In the genomic region with DNA sequence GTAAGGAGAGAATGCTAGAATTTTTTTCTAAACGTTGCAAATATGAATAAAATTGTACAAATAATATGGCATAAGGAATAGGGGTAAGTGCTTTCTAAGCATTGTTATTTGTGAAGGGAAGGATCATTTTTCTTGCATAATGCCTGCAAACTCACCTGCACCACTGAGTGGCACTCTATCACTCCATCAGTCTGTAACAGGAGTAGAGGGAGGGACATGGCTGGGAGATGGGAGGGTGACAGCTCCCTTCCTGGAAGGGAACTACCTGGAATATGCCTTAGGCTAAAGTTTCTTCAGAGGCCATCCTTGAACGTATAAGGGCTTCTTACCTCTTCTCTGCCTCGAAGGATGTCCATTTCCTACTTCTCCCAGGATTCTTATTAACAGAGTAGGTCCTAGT, we compare ENCODE assay signal across 10 cellular contexts. TPM values are rescaled to one million over a fixed set of nuclear protein-coding genes. Genes with fewer than 3 reads are reported as not detected.
A peak's percentile ranks its signal among the peaks of the same experiment; 100 is the strongest.
DNase-seq lines count a peak whose midpoint lies in the region; ATAC-seq and TF ChIP-seq lines count a peak whose summit lies in the region.
"Had no signal": no experiment of that assay in that cellular context is flagged by ENCODE, and none has a peak within 500 bp of the region (broad histone marks: within the 10 kb centered on the region; RNA-seq: fewer than 3 reads in every experiment).

No MANE protein-coding gene starts in this region.

- H3K36me3 ChIP-seq in mammary epithelial cell (ENCODE audit: insufficient read depth, low read length) = no peaks in the 10 kb centered on the region

- peaks cover 22% of the 10 kb centered on the region for H3K4me1 ChIP-seq in mammary epithelial cell (ENCODE audit: insufficient read depth, low read length)

- CTCF ChIA-PET in mammary epithelial cell (lab: Charles Lee; ENCODE audit: low non-redundant PET) = interaction anchor here (0.6 to 0.9 kb wide), 2 partner anchors 289 to 467 kb away, joined by 3 read pairs; no protein-coding TSS in a partner anchor

- no peaks in the 10 kb centered on the region for H3K9me3 ChIP-seq in mammary epithelial cell (replicated peaks; ENCODE audit: insufficient read depth, low read length)

- no TSS peak for BruUV-seq in mammary epithelial cell (replicated peaks; lab: Mats Ljungman, UMichigan)

- dilution Hi-C loops in mammary epithelial cell (cut with HindIII; ENCODE audit: low sequenced_read_pairs) = no loop called here

- H3K27ac ChIP-seq in mammary epithelial cell (ENCODE audit: insufficient read depth, low read depth, low read length) = no peak overlapping the region

- H3K79me2 ChIP-seq in mammary epithelial cell (ENCODE audit: insufficient read depth, low read length) = no peaks in the 10 kb centered on the region

- no peak for ATAC-seq in HG03565 (IDR thresholded peaks at IDR 0.05; ENCODE audit: unreplicated experiment)
- no peak for ATAC-seq in HG02763 (IDR thresholded peaks at IDR 0.05; ENCODE audit: unreplicated experiment)

- H3K4me2 ChIP-seq in mammary epithelial cell (ENCODE audit: insufficient read depth, low read depth, low read length) = no peak overlapping the region

- no peaks in the 10 kb centered on the region for H4K20me1 ChIP-seq in mammary epithelial cell (ENCODE audit: insufficient read depth, low read length)

- peak; percentile 10; the same call in 1 of the 3 replicates for TF ChIP-seq CTCF in GM12872 (IDR thresholded peaks at IDR 0.05; ENCODE audit: insufficient read depth, low read depth, low read length)
- TF ChIP-seq CTCF in mammary epithelial cell (conservative IDR thresholded peaks at IDR 0.05 in 1 of 2, IDR thresholded peaks at IDR 0.05 in 1 of 2; ENCODE audit: extremely low read depth in 1 of 2, insufficient read depth in 1 of 2, low read depth in 1 of 2, low read length in 2 of 2) = peak; percentile 64 to 73

- DNase-seq in NCI-H1694 treated with DMSO at 0.1 percent for 48 hours (lab: John Stamatoyannopoulos, UW) = peak; percentile 8
- DNase-seq in mammary epithelial cell = peak; percentile 66
- DNase-seq in mucosa of gallbladder (ENCODE audit: low spot score) = peak; percentile 47
- DNase-seq in occipital lobe (lab: John Stamatoyannopoulos, UW) = no peak
- DNase-seq in stimulated activated CD4-positive, alpha-beta T cell treated with anti-CD3 and anti-CD28 coated beads, Interleukin-4, amount 100 ng/mL, for 4 hours = no peak
- DNase-seq: midbrain, T1000 had no signal

- WGBS in mammary epithelial cell (ENCODE audit: low coverage, missing lambda C conversion rate) = 30% methylated on average over 2 of the region's 3 CpGs

- H2AFZ ChIP-seq in mammary epithelial cell (ENCODE audit: low read depth, low read length) = no peak overlapping the region

- no peak overlapping the region for H3K4me3 ChIP-seq in mammary epithelial cell (replicated peaks in 1 of 3; ENCODE audit: insufficient read depth in 1 of 3, low read depth in 2 of 3, low read length in 3 of 3)

- in situ Hi-C loops in mammary epithelial cell (cut with MboI; ENCODE audit: low sequenced_read_pairs in 2 of 2) = no loop called here

- H3K27me3 ChIP-seq in mammary epithelial cell (ENCODE audit: insufficient read depth, low read length) = no peaks in the 10 kb centered on the region

- intact Hi-C loops in mammary epithelial cell (cut with micrococcal nuclease) = loop anchor here (1.0 to 5.0 kb wide), 3 partner anchors 259 to 1079 kb away; no protein-coding TSS in a partner anchor

- H3K9ac ChIP-seq in mammary epithelial cell (ENCODE audit: insufficient read depth, low read length) = no peak overlapping the region

RNA-seq across cellular contexts. Expression of gene NAALADL2, which starts 3.0 kb away (rescaled TPM):
- 1 to 10 TPM in 1 of 2 donors, under 1 TPM in 1; 0.73 to 4.8 TPM for total RNA-seq in mammary epithelial cell
- polyA plus RNA-seq in mammary epithelial cell = 0.15 TPM
- polyA minus RNA-seq in mammary epithelial cell = not detected
- total RNA-seq in mucosa of gallbladder = 34.2 TPM
- total RNA-seq in occipital lobe = 10.6 TPM

Comparison
In these comparisons a context has a peak if more than half of its experiments do, and no peak if none do; other contexts are left out.
1. DNase-seq: peak in NCI-H1694 treated with DMSO at 0.1 percent for 48 hours (single experiment), mammary epithelial cell (single experiment) and mucosa of gallbladder (single experiment); none in occipital lobe (single experiment) and stimulated activated CD4-positive, alpha-beta T cell treated with anti-CD3 and anti-CD28 coated beads, Interleukin-4, amount 100 ng/mL, for 4 hours (0 of 2).